Comparison of ENCODE assay signal across 8 cellular contexts in genomic region chr5:142109356-142110045, GRCh38. TPM values are rescaled to one million over a fixed set of nuclear protein-coding genes. Genes with fewer than 3 reads are reported as not detected.
DNase-seq lines count a peak whose midpoint lies in the region; ATAC-seq, FAIRE-seq and TF ChIP-seq lines count a peak whose summit lies in the region.

No MANE protein-coding gene starts in this region.

- FAIRE-seq in K562 (lab: Jason Lieb, UNC): no peak

- no peak for TF ChIP-seq EP300 in K562 (IDR thresholded peaks at IDR 0.05; ENCODE audit: low read length)

- CTCF ChIA-PET in K562 (lab: Yijun Ruan, JAX; ENCODE audit: low intra/inter-chr PET ratio): no interaction called here

- H3K4me1 ChIP-seq in K562 (replicated peaks in 1 of 2; ENCODE audit: control insufficient read depth in 2 of 2, insufficient read depth in 2 of 2, low read length in 2 of 2) (peaks cover 18% of the 10 kb centered on the region in 2 experiments), iPS-20b (ENCODE audit: insufficient read depth, low read length) (peaks cover 5% of the 10 kb centered on the region; the same call in 1 of the 2 replicates), spleen (peaks cover 25 to 67% (median 47%) of the 10 kb centered on the region in 6 donors)

- H3K79me2 ChIP-seq in K562 (ENCODE audit: control insufficient read depth, insufficient read depth, low read length): peaks cover 57% of the 10 kb centered on the region

- H3K36me3 ChIP-seq in K562 (ENCODE audit: control insufficient read depth, insufficient read depth, low read length) (peaks cover 12% of the 10 kb centered on the region), iPS-20b (ENCODE audit: insufficient read depth, low read depth, low read length) (no peaks in the 10 kb centered on the region), spleen (no peaks in the 10 kb centered on the region)

- H3K27me3 ChIP-seq in K562 (ENCODE audit: control insufficient read depth in 2 of 2, insufficient read depth in 2 of 2, low read length in 2 of 2) (no peaks in the 10 kb centered on the region), iPS-20b (ENCODE audit: insufficient read depth, low read length) (peaks cover 36% of the 10 kb centered on the region), spleen (replicated peaks in 1 of 7) (no peaks in the 10 kb centered on the region)

- TF ChIP-seq POLR2A in K562 (conservative IDR thresholded peaks at IDR 0.05): no peak
- TF ChIP-seq POLR2A in spleen (IDR thresholded peaks at IDR 0.05): peak in 1 of 3 donors; percentile 17

- ATAC-seq in K562 (peak; percentile 5), HG03280 (IDR thresholded peaks at IDR 0.05; ENCODE audit: unreplicated experiment) (no peak)

- intact Hi-C loops in K562 (cut with micrococcal nuclease): no loop called here
- intact Hi-C loops in spleen (cut with DNase I; ENCODE audit: low total_unique reads): no loop called here

- H3K27ac ChIP-seq in K562 (ENCODE audit: extremely low read depth, low read depth, low read length) (peak overlapping the region; percentile 87), iPS-20b (ENCODE audit: low read length) (no peak overlapping the region), spleen (peak overlapping the region; percentile 95 to 99 (median 97))

- no peaks in the 10 kb centered on the region for H3K9me1 ChIP-seq in K562 (ENCODE audit: control insufficient read depth, insufficient read depth, low read length)

- TF ChIP-seq CTCF in K562 (IDR thresholded peaks at IDR 0.05 in 2 of 3, conservative IDR thresholded peaks at IDR 0.05 in 1 of 3; ENCODE audit: insufficient read depth in 2 of 3, low read depth in 1 of 3, low read length in 3 of 3): no peak
- no peak for TF ChIP-seq CTCF in spleen (IDR thresholded peaks at IDR 0.05 in 8 of 11, conservative IDR thresholded peaks at IDR 0.05 in 3 of 11)

- BruUV-seq in K562 (replicated peaks; lab: Mats Ljungman, UMichigan): no TSS peak

- WGBS in K562 (ENCODE audit: insufficient coverage, low coverage, missing lambda C conversion rate): 0% methylated on average over 18 of the region's 18 CpGs
- 1 to 4% (median 2%) methylated on average over 18 of the region's 18 CpGs for WGBS in spleen, 5 donors

- H3K9me3 ChIP-seq in K562 (replicated peaks; ENCODE audit: control insufficient read depth, insufficient read depth, low read depth, low read length): no peaks in the 10 kb centered on the region
- H3K9me3 ChIP-seq in iPS-20b (ENCODE audit: insufficient read depth, low read depth, low read length): no peaks in the 10 kb centered on the region
- no peaks in the 10 kb centered on the region for H3K9me3 ChIP-seq in spleen

- H3K4me2 ChIP-seq in K562 (ENCODE audit: insufficient read depth, low read length): peak overlapping the region; percentile 92

- in situ Hi-C loops in K562 (cut with MboI): no loop called here

- TF ChIP-seq RAD21 in K562 (CRISPR knock-in tag; conservative IDR thresholded peaks at IDR 0.05 in 1 of 2, IDR thresholded peaks at IDR 0.05 in 1 of 2): no peak

- peak overlapping the region; percentile 86 to 98 for H3K9ac ChIP-seq in K562 (ENCODE audit: insufficient read depth in 1 of 2, low read depth in 2 of 2, low read length in 2 of 2)
- H3K9ac ChIP-seq in iPS-20b (ENCODE audit: low read depth, low read length): peak overlapping the region; percentile 77; the same call in 1 of the 2 replicates

- peak overlapping the region; percentile 89 for H3K4me3 ChIP-seq in K562
- peak overlapping the region; percentile 81 for H3K4me3 ChIP-seq in iPS-20b (ENCODE audit: low read length)
- peak overlapping the region; percentile 60 to 83 (median 72) for H3K4me3 ChIP-seq in spleen

- H2AFZ ChIP-seq in K562 (ENCODE audit: low read depth, low read length): peak overlapping the region; percentile 100

- DNase-seq in activated gamma-delta T cell treated with Interleukin-2 at 50 U/mL for 16 hours (peak; percentile 31), activated gamma-delta T cell (lab: John Stamatoyannopoulos, UW) (no peak), NCI-H526 treated with DMSO at 0.1 percent for 48 hours (lab: John Stamatoyannopoulos, UW) (peak; percentile 49), K562 (ENCODE audit: extremely low read depth in 1 of 4, low spot score in 3 of 4) (peak in 1 of 4 experiments; percentile 44), spleen (no peak), LoVo (ENCODE audit: low spot score) (no peak)

- POLR2A ChIA-PET in K562 (lab: Yijun Ruan, JAX): interaction anchor here (0.5 to 1.8 kb wide), 10 partner anchors 9 to 612 kb away, joined by 3 to 9 read pairs (median 4); partner anchors contain the start of gene GNPDA1

- H4K20me1 ChIP-seq in K562 (replicated peaks; ENCODE audit: control insufficient read depth, insufficient read depth, low read length): no peaks in the 10 kb centered on the region

RNA-seq across cellular contexts. Expression of gene NDFIP1, which starts 0.9 kb away (rescaled TPM):
- 20.9 and 53.7 TPM in 2 replicates for total RNA-seq in K562 (2011; cell fraction: chromatin; rRNA removed; ENCODE audit: low replicate concordance)
- 22.1 and 24.3 TPM in 2 replicates for total RNA-seq in K562 (2011; cell fraction: nucleolus; rRNA removed)
- total RNA-seq in K562 (2011; cell fraction: nucleoplasm; rRNA removed): 42.7 and 56.4 TPM in 2 replicates
- 33.2 and 47.8 TPM in 2 replicates for total RNA-seq in K562 (2014; rRNA removed)
- 36.8 and 39.3 TPM in 2 replicates for total RNA-seq in K562 (2014; rRNA removed; fragmentation: Illumina TruSeq; extraction: Trizol)
- 27.1 and 31.4 TPM in 2 replicates for total RNA-seq in K562 (2015; rRNA removed; fragmentation: Illumina TruSeq; extraction: Trizol)
- total RNA-seq in K562 (2021): 35.8 and 36.3 TPM in 2 replicates
- 17.2 and 31.9 TPM in 2 replicates for polyA plus RNA-seq in K562 (2011; rRNA removed)
- 10.5 and 38.6 TPM in 2 replicates for polyA plus RNA-seq in K562 (2011; cell fraction: cytosol; rRNA removed)
- 5.0 and 5.5 TPM in 2 replicates for polyA plus RNA-seq in K562 (2011; cell fraction: nucleus; rRNA removed)
- 30.5 and 36.1 TPM in 2 replicates for polyA plus RNA-seq in K562 (2012)
- polyA plus RNA-seq in K562 (2014; fragmentation: Illumina TruSeq; extraction: Trizol): 25.8 and 29.7 TPM in 2 replicates
- polyA plus RNA-seq in K562 (2014; fragmentation: Nextera tagmentation; extraction: Ambion mirVana): 1 to 10 TPM; 5.3 to 7.6 TPM
- polyA plus RNA-seq in K562 (2014; rRNA removed): 26.0 and 37.5 TPM in 2 replicates
- polyA minus RNA-seq in K562 (2011; rRNA and poly(A)+ RNA removed): 16.9 and 24.5 TPM in 2 replicates
- 7.8 and 11.8 TPM in 2 replicates for polyA minus RNA-seq in K562 (2011; cell fraction: cytosol; rRNA and poly(A)+ RNA removed)
- 11.8 and 14.9 TPM in 2 replicates for polyA minus RNA-seq in K562 (2011; cell fraction: nucleus; rRNA and poly(A)+ RNA removed)
- 100 to 1,000 TPM in 2 of 7 donors, 10 to 100 TPM in 5; 58.4 to 111 (median 88.7) TPM for total RNA-seq in spleen
- polyA plus RNA-seq in spleen: 10 to 100 TPM; 14.2 to 26.8 (median 26.7) TPM

Comparison
In these comparisons a context has a peak if more than half of its experiments do, and no peak if none do; other contexts are left out.
1. DNase-seq: peak in activated gamma-delta T cell treated with Interleukin-2 at 50 U/mL for 16 hours (single experiment) and NCI-H526 treated with DMSO at 0.1 percent for 48 hours (single experiment); none in activated gamma-delta T cell (single experiment), spleen (single experiment) and LoVo (single experiment).
2. Peak in every context shown above with its lines, with median percentiles within 50 percentile points of each other: H3K4me3 ChIP-seq.